In genomic region chr5:72428664-72429063, GRCh38 we compare ENCODE assay signal across 17 cellular contexts.
DNase-seq lines count a peak whose midpoint lies in the region; ATAC-seq and TF ChIP-seq lines count a peak whose summit lies in the region.
"Had no signal": no experiment of that assay in that cellular context is flagged by ENCODE, and none has a peak within 500 bp of the region (broad histone marks: within the 10 kb centered on the region; RNA-seq: fewer than 3 reads in every experiment).

No MANE protein-coding gene starts in this region.

- H3K4me3 Mint-ChIP-seq in T-helper 17 cell = no peak overlapping the region
- H3K4me3 Mint-ChIP-seq: IgD-negative memory B cell had no signal

- TF ChIP-seq CTCF in left ventricle myocardium inferior (IDR thresholded peaks at IDR 0.05; ENCODE audit: borderline replicate concordance) = no peak
- TF ChIP-seq CTCF in hepatocyte (IDR thresholded peaks at IDR 0.05; ENCODE audit: poor library complexity) = no peak
- no peak for TF ChIP-seq CTCF in sigmoid colon (IDR thresholded peaks at IDR 0.05)

- ATAC-seq in Right ventricle myocardium inferior (no peak), T-helper 17 cell (no peak)

- TF ChIP-seq EP300 in sigmoid colon (IDR thresholded peaks at IDR 0.05) = no peak

- no peak overlapping the region for H3K27ac Mint-ChIP-seq in T-helper 17 cell
- H3K27ac Mint-ChIP-seq: IgD-negative memory B cell had no signal

- H3K4me1 Mint-ChIP-seq in T-helper 17 cell = no peaks in the 10 kb centered on the region

- no peaks in the 10 kb centered on the region for H3K36me3 ChIP-seq in left ventricle myocardium inferior
- no peaks in the 10 kb centered on the region for H3K36me3 ChIP-seq in hepatocyte (replicated peaks; ENCODE audit: insufficient read depth, low read depth)
- H3K36me3 ChIP-seq in sigmoid colon = no peaks in the 10 kb centered on the region

- H3K79me2 ChIP-seq in hepatocyte = no peaks in the 10 kb centered on the region

- H3K4me1 ChIP-seq in left ventricle myocardium inferior = peaks cover 48% of the 10 kb centered on the region
- H3K4me1 ChIP-seq in hepatocyte (ENCODE audit: insufficient read depth) = peaks cover 19% of the 10 kb centered on the region
- H3K4me1 ChIP-seq in sigmoid colon = peaks cover 0 to 36% (median 26%) of the 10 kb centered on the region in 4 donors

- H3K9me3 ChIP-seq in left ventricle myocardium inferior (replicated peaks) (no peaks in the 10 kb centered on the region), hepatocyte (ENCODE audit: low read depth) (no peaks in the 10 kb centered on the region), sigmoid colon (no peaks in the 10 kb centered on the region), T-helper 17 cell (ENCODE audit: control insufficient read depth, low read length, poor library complexity, severe bottlenecking) (no peaks in the 10 kb centered on the region)

- H3K9me2 ChIP-seq in hepatocyte (replicated peaks; ENCODE audit: insufficient read depth) = no peaks in the 10 kb centered on the region

- intact Hi-C loops in left ventricle myocardium inferior (cut with micrococcal nuclease) = no loop called here
- intact Hi-C loops in Right ventricle myocardium inferior (cut with DNase I) = no loop called here
- intact Hi-C loops in sigmoid colon (cut with DNase I) = no loop called here

- H3K27me3 Mint-ChIP-seq in T-helper 17 cell = peaks cover 80% of the 10 kb centered on the region

- no peak for TF ChIP-seq POLR2A in sigmoid colon (IDR thresholded peaks at IDR 0.05)

- no peak overlapping the region for H2AFZ ChIP-seq in hepatocyte

- no peaks in the 10 kb centered on the region for H4K20me1 ChIP-seq in hepatocyte (ENCODE audit: insufficient read depth, poor library complexity, severe bottlenecking)

- no peak for DNase-seq in left ventricle myocardium inferior
- DNase-seq in Right ventricle myocardium inferior (ENCODE audit: missing footprints) = no peak
- no peak for DNase-seq in hepatocyte (ENCODE audit: low spot score)
- DNase-seq in sigmoid colon = no peak
- no peak for DNase-seq in stimulated activated CD4-positive, alpha-beta T cell treated with anti-CD3 and anti-CD28 coated beads, Interleukin-4, amount 100 ng/mL, for 24 hours
- DNase-seq in T-helper 17 cell = no peak
- DNase-seq in GM03348 (ENCODE audit: low spot score) = no peak
- DNase-seq: C1 segment of cervical spinal cord; DMS 273 treated with DMSO at 0.1 percent for 48 hours; Kasumi-1; MV-4-11; NCI-H1417 treated with DMSO at 0.1 percent for 48 hours; NCI-H1930; NCI-H446; NK-92 treated with Interleukin-12 subunit alpha and Interleukin-12 subunit beta, amount 100 ng/mL, for 24 hours; SIG-M5 had no signal

- H3K27ac ChIP-seq in left ventricle myocardium inferior (replicated peaks) = peak overlapping the region; percentile 50
- peak overlapping the region; percentile 39 for H3K27ac ChIP-seq in hepatocyte
- peak overlapping the region; percentile 8 to 58 (median 41) for H3K27ac ChIP-seq in sigmoid colon

- 39% methylated on average over 1 of the region's 1 CpG for WGBS in hepatocyte (ENCODE audit: low lambda C conversion rate, missing lambda C conversion rate)
- 49 to 71% methylated on average over 1 of the region's 1 CpG for WGBS in sigmoid colon, 2 donors

- H3K36me3 Mint-ChIP-seq in T-helper 17 cell (ENCODE audit: low read depth) = peaks cover 3% of the 10 kb centered on the region
- H3K36me3 Mint-ChIP-seq: IgD-negative memory B cell had no signal

- H3K4me2 ChIP-seq in hepatocyte = no peak overlapping the region

- H3K4me3 ChIP-seq in left ventricle myocardium inferior = no peak overlapping the region
- H3K4me3 ChIP-seq in hepatocyte = no peak overlapping the region
- H3K4me3 ChIP-seq in sigmoid colon = no peak overlapping the region

- H3K27me3 ChIP-seq in left ventricle myocardium inferior (ENCODE audit: low read depth) (no peaks in the 10 kb centered on the region), hepatocyte (no peaks in the 10 kb centered on the region), sigmoid colon (no peaks in the 10 kb centered on the region)
